Comparison of ENCODE assay signal across 11 cellular contexts in the genomic region with DNA sequence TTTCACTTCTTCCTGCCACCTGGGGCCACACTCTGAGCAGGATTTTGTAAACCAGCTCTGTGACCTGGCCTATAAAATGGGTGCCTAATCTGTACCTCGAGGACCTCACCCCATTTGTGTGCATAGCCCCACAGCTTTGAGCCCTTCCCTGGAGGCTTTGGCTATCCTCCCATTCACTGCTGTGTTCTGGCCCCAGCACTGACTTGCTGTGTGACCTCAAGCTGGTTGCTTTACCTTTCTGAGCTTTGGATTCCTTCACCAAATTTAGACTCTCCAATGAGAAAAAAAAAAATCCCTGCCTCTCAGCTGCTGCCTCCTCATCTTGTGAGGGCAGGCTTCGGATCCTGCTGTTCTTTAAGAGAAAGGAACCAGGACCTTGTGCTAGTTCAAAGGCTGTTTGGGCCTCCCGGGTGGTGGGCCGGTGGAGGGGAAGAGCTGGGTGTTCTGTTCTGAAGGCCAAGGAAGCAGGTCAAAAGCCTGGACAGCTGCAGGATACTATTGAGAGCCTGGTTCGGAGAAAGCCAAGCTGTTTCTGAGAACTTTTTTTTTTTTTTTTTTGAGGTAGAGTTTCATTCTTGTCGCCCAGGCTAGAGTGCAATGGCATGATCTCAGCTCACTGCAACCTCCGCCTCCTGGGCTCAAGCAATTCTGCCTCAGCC. TPM values are rescaled to one million over a fixed set of nuclear protein-coding genes. Genes with fewer than 3 reads are reported as not detected.
DNase-seq lines count a peak whose midpoint lies in the region; ATAC-seq and TF ChIP-seq lines count a peak whose summit lies in the region.
"Had no signal": no experiment of that assay in that cellular context is flagged by ENCODE, and none has a peak within 500 bp of the region (broad histone marks: within the 10 kb centered on the region; RNA-seq: fewer than 3 reads in every experiment).

No MANE protein-coding gene starts in this region.

- no peaks in the 10 kb centered on the region for H3K27me3 Mint-ChIP-seq in T-helper 17 cell
- peaks cover 4% of the 10 kb centered on the region for H3K27me3 Mint-ChIP-seq in glutamatergic neuron (ENCODE audit: unreplicated experiment)

- H3K4me1 Mint-ChIP-seq in T-helper 17 cell (peaks cover 58% of the 10 kb centered on the region), glutamatergic neuron (ENCODE audit: low read depth, unreplicated experiment) (peaks cover 23% of the 10 kb centered on the region)

- peak overlapping the region; percentile 61 to 95 (median 64) for H3K4me3 ChIP-seq in skeletal muscle tissue (ENCODE audit: low read length in 3 of 3)
- no peak overlapping the region for H3K4me3 ChIP-seq in body of pancreas
- H3K4me3 ChIP-seq: skin epidermis had no signal

- no peak for TF ChIP-seq POLR2A in body of pancreas (IDR thresholded peaks at IDR 0.05)

- H3K27ac ChIP-seq in skeletal muscle tissue (ENCODE audit: low read depth, low read length) (peak overlapping the region; percentile 98), body of pancreas (no peak overlapping the region)

- H3K36me3 Mint-ChIP-seq in T-helper 17 cell (ENCODE audit: low read depth): peaks cover 14% of the 10 kb centered on the region
- H3K36me3 Mint-ChIP-seq in glutamatergic neuron (ENCODE audit: unreplicated experiment): no peaks in the 10 kb centered on the region

- peak overlapping the region; percentile 95 for H3K27ac Mint-ChIP-seq in T-helper 17 cell
- no peak overlapping the region for H3K27ac Mint-ChIP-seq in glutamatergic neuron (ENCODE audit: unreplicated experiment)

- peaks cover 70 to 96% (median 90%) of the 10 kb centered on the region in 3 donors for H3K4me1 ChIP-seq in skeletal muscle tissue (ENCODE audit: control insufficient read depth in 3 of 3, insufficient read depth in 3 of 3, low read length in 3 of 3)
- peaks cover 9% of the 10 kb centered on the region for H3K4me1 ChIP-seq in body of pancreas

- 71 to 73% methylated on average over 7 of the region's 7 CpGs for WGBS in body of pancreas, 2 donors

- peak overlapping the region; percentile 51 to 100 (median 87) for H3K9ac ChIP-seq in skeletal muscle tissue (ENCODE audit: low read depth in 1 of 3, low read length in 3 of 3)

- peaks cover 38 to 44% (median 43%) of the 10 kb centered on the region in 3 donors for H3K36me3 ChIP-seq in skeletal muscle tissue (ENCODE audit: control insufficient read depth in 3 of 3, insufficient read depth in 3 of 3, low read length in 3 of 3)
- peaks cover 8 to 13% of the 10 kb centered on the region in 2 donors for H3K36me3 ChIP-seq in body of pancreas (replicated peaks in 1 of 2; ENCODE audit: insufficient read depth in 1 of 2, low read depth in 2 of 2)

- peaks cover 7% of the 10 kb centered on the region for H3K9me3 Mint-ChIP-seq in glutamatergic neuron (ENCODE audit: unreplicated experiment)

- peak; percentile 42 for DNase-seq in DMS 273 (lab: John Stamatoyannopoulos, UW; ENCODE audit: unreplicated experiment)
- no peak for DNase-seq in DMS 273 treated with DMSO at 0.1 percent for 48 hours (lab: John Stamatoyannopoulos, UW)
- no peak for DNase-seq in T-helper 17 cell
- no peak for DNase-seq in glutamatergic neuron
- DNase-seq in GOT3 (lab: John Stamatoyannopoulos, UW): no peak
- DNase-seq in body of pancreas: no peak
- DNase-seq in KBM-7: no peak
- DNase-seq: 8988T, NCI-H524 treated with DMSO at 0.1 percent for 48 hours had no signal

- H3K27me3 ChIP-seq in skeletal muscle tissue (ENCODE audit: control insufficient read depth in 3 of 3, insufficient read depth in 3 of 3, low read length in 3 of 3) (no peaks in the 10 kb centered on the region), body of pancreas (no peaks in the 10 kb centered on the region)

- H3K4me3 Mint-ChIP-seq in T-helper 17 cell: peak overlapping the region; percentile 81
- peak overlapping the region; percentile 30 for H3K4me3 Mint-ChIP-seq in glutamatergic neuron (ENCODE audit: unreplicated experiment)

- TF ChIP-seq CTCF in glutamatergic neuron (IDR thresholded peaks at IDR 0.05; ENCODE audit: partially characterized antibody, unreplicated experiment): no peak
- no peak for TF ChIP-seq CTCF in body of pancreas (IDR thresholded peaks at IDR 0.05)

- in situ Hi-C loops in KBM-7 (cut with MboI; ENCODE audit: low pct_unique_long_range_greater_than_20kb, low sequenced_read_pairs): no loop called here

- intact Hi-C loops in body of pancreas (cut with DNase I): no loop called here

- ATAC-seq in T-helper 17 cell: peak; percentile 3
- ATAC-seq in body of pancreas: no peak

- H3K9me3 ChIP-seq in T-helper 17 cell (ENCODE audit: control insufficient read depth, low read length, poor library complexity, severe bottlenecking): no peaks in the 10 kb centered on the region
- H3K9me3 ChIP-seq in skeletal muscle tissue (ENCODE audit: control insufficient read depth in 3 of 3, low read length in 3 of 3): no peaks in the 10 kb centered on the region
- no peaks in the 10 kb centered on the region for H3K9me3 ChIP-seq in body of pancreas

RNA-seq across cellular contexts. Expression of gene PYGM, which starts 1.1 kb away (rescaled TPM):
- total RNA-seq in T-helper 17 cell (10 to 100 TPM; 11.8 to 27.1 TPM), glutamatergic neuron (ENCODE audit: unreplicated experiment) (5.5 TPM), skeletal muscle tissue (291 TPM), body of pancreas (1 to 10 TPM in 1 of 2 donors, under 1 TPM in 1; 0.78 to 4.3 TPM)

RNA-seq across cellular contexts. Expression of gene RASGRP2, which starts 16.9 kb away (rescaled TPM):
- total RNA-seq in T-helper 17 cell (100 to 1,000 TPM; 464 to 502 TPM), glutamatergic neuron (ENCODE audit: unreplicated experiment) (2.9 TPM), skeletal muscle tissue (12.0 TPM), body of pancreas (10 to 100 TPM in 1 of 2 donors, 1 to 10 TPM in 1; 4.6 to 17.9 TPM)

RNA-seq across cellular contexts. Expression of gene SF1, which starts 17.5 kb away (rescaled TPM):
- total RNA-seq in T-helper 17 cell (1,000 to 10,000 TPM; 1,476 to 1,622 TPM), glutamatergic neuron (ENCODE audit: unreplicated experiment) (415 TPM), skeletal muscle tissue (102 TPM), body of pancreas (100 to 1,000 TPM; 150 to 470 TPM)

RNA-seq across cellular contexts. Expression of gene NRXN2, which starts 37.9 kb away (rescaled TPM):
- under 1 TPM; 0.21 to 0.32 TPM for total RNA-seq in T-helper 17 cell
- total RNA-seq in glutamatergic neuron (ENCODE audit: unreplicated experiment): 50.4 TPM
- 9.4 TPM for total RNA-seq in skeletal muscle tissue
- total RNA-seq in body of pancreas: 1 to 10 TPM; 1.3 to 4.9 TPM

RNA-seq across cellular contexts. Expression of gene MAP4K2, which starts 42.1 kb away (rescaled TPM):
- total RNA-seq in T-helper 17 cell (10 to 100 TPM; 97.8 to 99.2 TPM), glutamatergic neuron (ENCODE audit: unreplicated experiment) (15.9 TPM), skeletal muscle tissue (2.6 TPM), body of pancreas (10 to 100 TPM; 10.4 to 18.1 TPM)

Comparison
In these comparisons a context has a peak if more than half of its experiments do, and no peak if none do; other contexts are left out.
1. H3K4me3 ChIP-seq: peak in skeletal muscle tissue (3 of 3); none in body of pancreas (0 of 2).
2. RNA of gene PYGM, which starts 1.1 kb away (total RNA-seq): 291 TPM in skeletal muscle tissue (single experiment); 11.8 to 27.1 TPM in T-helper 17 cell, 5.5 TPM in glutamatergic neuron (single experiment) and 0.78 to 4.3 TPM in body of pancreas; every median in the first group is over 10 times any median in the second.
3. RNA of gene RASGRP2, which starts 16.9 kb away (total RNA-seq): 464 to 502 TPM in T-helper 17 cell; 4.6 to 17.9 TPM in body of pancreas, 12.0 TPM in skeletal muscle tissue (single experiment) and 2.9 TPM in glutamatergic neuron (single experiment); every median in the first group is over 10 times any median in the second.